In the genomic region with DNA sequence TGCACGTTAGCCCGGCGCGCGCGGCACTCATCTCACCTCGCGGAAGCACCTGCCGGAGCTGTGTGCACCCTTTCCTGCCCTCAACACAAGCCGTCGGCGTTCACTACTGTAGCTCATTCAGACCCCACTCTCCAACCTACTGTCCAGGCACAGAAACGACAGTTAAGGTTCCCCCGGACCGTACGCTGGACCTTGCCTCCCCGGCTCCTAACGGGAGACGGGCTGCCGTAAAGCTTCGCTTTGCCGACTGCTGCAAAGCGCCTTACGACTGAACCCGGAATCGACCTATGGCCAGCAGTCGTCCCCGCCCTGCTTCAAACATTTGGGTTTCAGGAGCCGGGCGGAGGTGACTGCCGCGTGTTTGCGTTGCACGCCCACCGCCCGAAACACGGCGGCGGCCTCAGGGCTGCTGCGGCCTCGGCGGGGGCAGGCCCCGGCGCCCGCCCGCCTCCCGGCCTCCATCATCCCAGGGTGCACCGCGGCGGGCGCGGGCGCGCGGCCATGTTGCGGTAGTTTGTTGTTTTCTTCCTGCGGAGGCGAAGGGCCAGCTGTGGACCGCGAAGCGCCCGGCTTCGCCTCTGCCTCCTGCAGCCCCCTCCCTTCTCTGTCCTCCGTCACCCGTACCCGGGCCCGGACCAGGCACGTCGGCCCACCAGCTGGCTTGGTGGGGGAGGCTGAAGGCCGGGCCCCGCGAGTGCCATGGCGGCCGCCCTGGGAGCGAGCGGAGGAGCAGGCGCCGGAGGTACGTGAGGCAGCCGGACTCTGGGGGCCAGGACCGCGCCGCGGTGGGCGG, we compare ENCODE assay signal across 8 cellular contexts. TPM values are rescaled to one million over a fixed set of nuclear protein-coding genes. Genes with fewer than 3 reads are reported as not detected.
DNase-seq lines count a peak whose midpoint lies in the region; ATAC-seq and TF ChIP-seq lines count a peak whose summit lies in the region.

A gene with protein sequence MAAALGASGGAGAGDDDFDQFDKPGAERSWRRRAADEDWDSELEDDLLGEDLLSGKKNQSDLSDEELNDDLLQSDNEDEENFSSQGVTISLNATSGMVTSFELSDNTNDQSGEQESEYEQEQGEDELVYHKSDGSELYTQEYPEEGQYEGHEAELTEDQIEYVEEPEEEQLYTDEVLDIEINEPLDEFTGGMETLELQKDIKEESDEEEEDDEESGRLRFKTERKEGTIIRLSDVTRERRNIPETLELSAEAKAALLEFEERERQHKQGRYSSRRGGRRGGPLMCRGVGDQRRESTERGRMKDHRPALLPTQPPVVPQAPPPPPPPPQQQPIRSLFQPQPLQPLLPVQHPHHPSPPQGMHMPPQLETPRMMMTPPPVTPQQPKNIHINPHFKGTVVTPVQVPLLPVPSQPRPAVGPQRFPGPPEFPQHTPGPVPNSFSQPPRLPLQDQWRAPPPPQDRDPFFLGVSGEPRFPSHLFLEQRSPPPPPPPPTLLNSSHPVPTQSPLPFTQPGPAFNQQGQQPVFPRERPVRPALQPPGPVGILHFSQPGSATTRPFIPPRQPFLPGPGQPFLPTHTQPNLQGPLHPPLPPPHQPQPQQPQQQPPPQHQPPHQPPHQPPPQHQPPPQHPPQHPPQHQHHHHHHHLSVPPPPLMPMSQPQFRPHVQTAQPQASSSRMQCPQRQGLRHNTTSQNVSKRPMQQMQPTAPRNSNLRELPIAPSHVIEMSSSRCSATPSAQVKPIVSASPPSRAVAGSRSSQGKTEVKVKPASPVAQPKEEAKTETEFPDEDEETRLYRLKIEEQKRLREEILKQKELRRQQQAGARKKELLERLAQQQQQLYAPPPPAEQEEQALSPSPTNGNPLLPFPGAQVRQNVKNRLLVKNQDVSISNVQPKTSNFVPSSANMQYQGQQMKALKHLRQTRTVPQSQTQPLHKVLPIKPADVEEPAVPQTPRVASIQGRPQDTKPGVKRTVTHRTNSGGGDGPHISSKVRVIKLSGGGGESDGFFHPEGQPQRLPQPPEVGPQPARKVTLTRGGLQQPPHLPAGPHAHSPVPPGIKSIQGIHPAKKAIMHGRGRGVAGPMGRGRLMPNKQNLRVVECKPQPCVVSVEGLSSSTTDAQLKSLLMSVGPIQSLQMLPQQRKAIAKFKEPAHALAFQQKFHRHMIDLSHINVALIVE (plus strand): TSS at position 484 of the 793 bp plus-strand sequence. CDS start 216 bp downstream, at position 700.

- H3K4me1 ChIP-seq in osteoblast (ENCODE audit: insufficient read depth, low read length) (peaks cover 16% of the 10 kb centered on the region), testis (peaks cover 9% of the 10 kb centered on the region)

- H3K79me2 ChIP-seq in osteoblast (ENCODE audit: insufficient read depth, low read length): peaks cover 59% of the 10 kb centered on the region

- intact Hi-C loops in testis (cut with DNase I; ENCODE audit: low total_unique reads): no loop called here

- peak within 1 kb of the TSS; percentile 93 for H3K4me2 ChIP-seq in osteoblast (ENCODE audit: insufficient read depth, low read length)

- POLR2A ChIA-PET in GM10248 (lab: Yijun Ruan, JAX): no interaction called here

- TF ChIP-seq POLR2A in NB4 (IDR thresholded peaks at IDR 0.05; ENCODE audit: extremely low read depth, insufficient read length) (peak; percentile 96), testis (IDR thresholded peaks at IDR 0.05) (no peak)

- peak within 1 kb of the TSS; percentile 96 to 100 for H3K27ac Mint-ChIP-seq in activated naive CD4-positive, alpha-beta T cell treated with anti-CD3 and anti-CD28 coated beads, Interleukin-2, amount 50 U/mL, for 72 hours
- H3K27ac Mint-ChIP-seq in glutamatergic neuron (ENCODE audit: unreplicated experiment): peak within 1 kb of the TSS; percentile 99

- WGBS in testis, 2 donors: 0% methylated on average over 22 to 60 of the region's 85 CpGs

- TF ChIP-seq CTCF in GM10248 (IDR thresholded peaks at IDR 0.05; ENCODE audit: control extremely low read depth, extremely low read depth, low read depth, missing control alignments) (no peak), NB4 (IDR thresholded peaks at IDR 0.05; ENCODE audit: low read depth, low read length) (no peak), glutamatergic neuron (IDR thresholded peaks at IDR 0.05; ENCODE audit: partially characterized antibody, unreplicated experiment) (no peak), osteoblast (IDR thresholded peaks at IDR 0.05; ENCODE audit: extremely low read depth, low read depth, low read length) (no peak), testis (IDR thresholded peaks at IDR 0.05) (no peak)

- H3K36me3 Mint-ChIP-seq in activated naive CD4-positive, alpha-beta T cell treated with anti-CD3 and anti-CD28 coated beads, Interleukin-2, amount 50 U/mL, for 72 hours: peaks cover 62 to 77% of the 10 kb centered on the region in 2 donors
- peaks cover 43% of the 10 kb centered on the region for H3K36me3 Mint-ChIP-seq in glutamatergic neuron (ENCODE audit: unreplicated experiment)

- H3K27me3 ChIP-seq in osteoblast (ENCODE audit: insufficient read depth, low read length) (no peaks in the 10 kb centered on the region), testis (no peaks in the 10 kb centered on the region)

- DNase-seq in GM10248 (ENCODE audit: extremely low spot score) (peak; percentile 91), NB4 (ENCODE audit: low read depth) (peak; percentile 95), SKM-1 (lab: John Stamatoyannopoulos, UW; ENCODE audit: unreplicated experiment) (peak; percentile 14), glutamatergic neuron (peak; percentile 80), osteoblast (ENCODE audit: insufficient read length, low spot score, missing footprints) (peak; percentile 96), testis (peak; percentile 83)
- DNase-seq in activated naive CD4-positive, alpha-beta T cell treated with anti-CD3 and anti-CD28 coated beads, Interleukin-2, amount 50 U/mL, for 72 hours (ENCODE audit: low spot score in 2 of 2): peak; percentile 77 to 83

- H3K9me3 ChIP-seq in osteoblast (ENCODE audit: low read depth, low read length) (no peaks in the 10 kb centered on the region), testis (no peaks in the 10 kb centered on the region)

- H3K36me3 ChIP-seq in osteoblast (ENCODE audit: insufficient read depth, low read length) (peaks cover 10% of the 10 kb centered on the region), testis (ENCODE audit: low read depth, missing control alignments) (no peaks in the 10 kb centered on the region)

- H3K9me3 Mint-ChIP-seq in activated naive CD4-positive, alpha-beta T cell treated with anti-CD3 and anti-CD28 coated beads, Interleukin-2, amount 50 U/mL, for 72 hours: peaks cover 0 to 17% of the 10 kb centered on the region in 2 donors
- H3K9me3 Mint-ChIP-seq in glutamatergic neuron (ENCODE audit: unreplicated experiment): peaks cover 9% of the 10 kb centered on the region

- peak within 1 kb of the TSS; percentile 100 for H2AFZ ChIP-seq in osteoblast (ENCODE audit: low read length)

- H3K4me3 ChIP-seq in NB4 (ENCODE audit: low read depth, low read length) (peak within 1 kb of the TSS; percentile 93), osteoblast (ENCODE audit: insufficient read depth, low read length) (peak within 1 kb of the TSS; percentile 85), testis (peak within 1 kb of the TSS; percentile 99 to 100)

- peaks cover 4% of the 10 kb centered on the region for H3K27me3 Mint-ChIP-seq in glutamatergic neuron (ENCODE audit: unreplicated experiment)

- peak; percentile 79 for ATAC-seq in HG02571 (IDR thresholded peaks at IDR 0.05; ENCODE audit: unreplicated experiment)
- ATAC-seq in activated naive CD4-positive, alpha-beta T cell treated with anti-CD3 and anti-CD28 coated beads, Interleukin-2, amount 50 U/mL, for 72 hours: peak; percentile 86 to 93

- H4K20me1 ChIP-seq in osteoblast (ENCODE audit: insufficient read depth, low read length): peaks cover 23% of the 10 kb centered on the region

- CTCF ChIA-PET in GM10248 (lab: Yijun Ruan, JAX): interaction anchor here (0.9 to 1.5 kb wide), 5 partner anchors 13 to 95 kb away, joined by 3 to 4 read pairs (median 3); no protein-coding TSS in a partner anchor

- H3K27ac ChIP-seq in osteoblast (ENCODE audit: low read depth, low read length) (peak within 1 kb of the TSS; percentile 77), testis (peak within 1 kb of the TSS; percentile 96 to 98)

- H3K4me1 Mint-ChIP-seq in glutamatergic neuron (ENCODE audit: low read depth, unreplicated experiment): peaks cover 9% of the 10 kb centered on the region

- peak within 1 kb of the TSS; percentile 98 for H3K4me3 Mint-ChIP-seq in glutamatergic neuron (ENCODE audit: unreplicated experiment)

RNA-seq across cellular contexts. Expression of the gene that starts here (rescaled TPM):
- 10 to 100 TPM; 74.7 to 76.1 TPM for total RNA-seq in activated naive CD4-positive, alpha-beta T cell treated with anti-CD3 and anti-CD28 coated beads, Interleukin-2, amount 50 U/mL, for 72 hours
- total RNA-seq in glutamatergic neuron (ENCODE audit: unreplicated experiment) (67.5 TPM), osteoblast (25.0 and 27.5 TPM in 2 replicates), testis (100 to 1,000 TPM in 1 of 2 donors, 10 to 100 TPM in 1; 93.4 to 104 TPM)
- polyA plus RNA-seq in testis (ENCODE audit: insufficient read depth, low read depth, low replicate concordance): 27.3 TPM

Comparison
In these comparisons a context has a peak if more than half of its experiments do, and no peak if none do; other contexts are left out.
1. Peak in every context shown above with its lines: DNase-seq, ATAC-seq, H3K4me3 ChIP-seq and H3K27ac ChIP-seq.
2. DNase-seq: peak in every context shown above with its lines; median percentile 96 in osteoblast; 95 in NB4; 91 in GM10248; 83 in testis; 80 in activated naive CD4-positive, alpha-beta T cell treated with anti-CD3 and anti-CD28 coated beads, Interleukin-2, amount 50 U/mL, for 72 hours; 80 in glutamatergic neuron; 14 in SKM-1.